8 cellular contexts compared by ENCODE assay signal in genomic region chr20:63642518-63643247, GRCh38. TPM values are rescaled to one million over a fixed set of nuclear protein-coding genes. Genes with fewer than 3 reads are reported as not detected.
DNase-seq lines count a peak whose midpoint lies in the region; ATAC-seq, FAIRE-seq and TF ChIP-seq lines count a peak whose summit lies in the region.

No MANE protein-coding gene starts in this region.

- H3K27me3 ChIP-seq in HepG2 (ENCODE audit: control insufficient read depth in 1 of 2, insufficient read depth in 2 of 2, low read length in 2 of 2) (no peaks in the 10 kb centered on the region), transverse colon (no peaks in the 10 kb centered on the region), adrenal gland (no peaks in the 10 kb centered on the region)

- peaks cover 15% of the 10 kb centered on the region for H3K4me1 ChIP-seq in HepG2 (ENCODE audit: insufficient read depth, low read length)
- peaks cover 6 to 15% (median 11%) of the 10 kb centered on the region in 4 donors for H3K4me1 ChIP-seq in transverse colon
- H3K4me1 ChIP-seq in adrenal gland (replicated peaks in 1 of 2): peaks cover 5 to 6% of the 10 kb centered on the region in 2 donors

- no TSS peak for BruUV-seq in HepG2 (replicated peaks; lab: Mats Ljungman, UMichigan)

- TF ChIP-seq POLR2A in HepG2 (IDR thresholded peaks at IDR 0.05; ENCODE audit: insufficient read depth in 1 of 2, low read depth in 2 of 2, low read length in 2 of 2): 0 out of 4 replicates have a peak, but pooled peaks of 1 of the 2 experiments have one; percentile 6
- TF ChIP-seq POLR2A in transverse colon (IDR thresholded peaks at IDR 0.05): no peak
- TF ChIP-seq POLR2A in adrenal gland (IDR thresholded peaks at IDR 0.05): no peak

- WGBS in HepG2 (ENCODE audit: low lambda C conversion rate): 51% methylated on average over 28 of the region's 31 CpGs
- 25 to 60% methylated on average over 1 to 29 of the region's 31 CpGs for WGBS in transverse colon (ENCODE audit: low coverage in 1 of 2), 2 donors
- WGBS in adrenal gland, 4 donors: 42 to 77% (median 61%) methylated on average over 11 to 31 of the region's 31 CpGs

- H3K79me2 ChIP-seq in HepG2 (ENCODE audit: insufficient read depth, low read length): no peaks in the 10 kb centered on the region

- no peak for TF ChIP-seq RAD21 in HepG2 (CRISPR knock-in tag; IDR thresholded peaks at IDR 0.05)

- H3K4me2 ChIP-seq in HepG2 (ENCODE audit: low read depth, low read length): peak overlapping the region; percentile 96

- DNase-seq in activated naive CD4-positive, alpha-beta T cell treated with Interleukin-2 at 50 U/mL for 16 hours: no peak
- no peak for DNase-seq in activated T-helper 1 cell treated with anti-CD3 and anti-CD28 coated beads, Interleukin-12 subunit alpha, Interleukin-12 subunit beta, Interleukin-2, Interleukin-4 antibody, amounts not matched to agents 30 ng/mL and 10 ng/mL and 1 ng/mL, durations not matched to agents 14 hours and 24 hours and 36 hours (ENCODE audit: low spot score)
- DNase-seq in HepG2 (ENCODE audit: low spot score): no peak
- peak; percentile 29 for DNase-seq in transverse colon
- DNase-seq in HuH-7.5 (ENCODE audit: low spot score): no peak
- DNase-seq in adrenal gland: no peak

- in situ Hi-C loops in HepG2 (cut with HindIII; ENCODE audit: extremely low pct_ligation_motif_present, low pct_unique_long_range_greater_than_20kb) (no loop called here), transverse colon (cut with MboI; ENCODE audit: low pct_ligation_motif_present in 1 of 4, low pct_unique_long_range_greater_than_20kb in 1 of 4, low sequenced_read_pairs in 3 of 4) (loop anchor here in 1 of 4 donors (25.0 kb wide), 1 partner anchor 105 kb away; the partner anchor contains the start of genes PTK6 and SRMS)

- peak overlapping the region; percentile 49 to 81 (median 63) for H3K4me3 ChIP-seq in HepG2 (replicated peaks in 1 of 3; ENCODE audit: insufficient read depth in 1 of 3, low read depth in 2 of 3, low read length in 3 of 3)
- H3K4me3 ChIP-seq in transverse colon: peak overlapping the region; percentile 21 to 63 (median 42)
- peak overlapping the region in 1 of 4 donors; percentile 66 for H3K4me3 ChIP-seq in adrenal gland

- TF ChIP-seq CTCF in HepG2 (CRISPR knock-in tag; IDR thresholded peaks at IDR 0.05) (no peak), transverse colon (IDR thresholded peaks at IDR 0.05) (no peak), adrenal gland (IDR thresholded peaks at IDR 0.05) (no peak)

- no peaks in the 10 kb centered on the region for H3K36me3 Mint-ChIP-seq in activated naive CD4-positive, alpha-beta T cell treated with anti-CD3 and anti-CD28 coated beads, Interleukin-2, amount 50 U/mL, for 24 hours
- peaks cover 4% of the 10 kb centered on the region for H3K36me3 Mint-ChIP-seq in activated T-helper 1 cell treated with anti-CD3 and anti-CD28 coated beads, Interleukin-12 subunit alpha, Interleukin-12 subunit beta, Interleukin-2, Interleukin-4 antibody, amounts not matched to agents 30 ng/mL and 10 ng/mL and 1 ng/mL, durations not matched to agents 14 hours and 24 hours and 36 hours (ENCODE audit: low read depth)

- peak overlapping the region; percentile 68 for H3K9ac ChIP-seq in HepG2 (ENCODE audit: insufficient read depth, low read depth, low read length)

- intact Hi-C loops in activated T-helper 1 cell treated with anti-CD3 and anti-CD28 coated beads, Interleukin-12 subunit alpha, Interleukin-12 subunit beta, Interleukin-2, Interleukin-4 antibody, amounts not matched to agents 30 ng/mL and 10 ng/mL and 1 ng/mL, durations not matched to agents 14 hours and 24 hours and 36 hours (cut with micrococcal nuclease): loop anchor here (5.0 kb wide), 1 partner anchor 425 kb away; no protein-coding TSS in a partner anchor
- intact Hi-C loops in HepG2 (cut with micrococcal nuclease; ENCODE audit: unreplicated experiment) (no loop called here), transverse colon (cut with DNase I; ENCODE audit: low total_unique reads) (no loop called here), adrenal gland (cut with DNase I) (no loop called here)

- no peak for FAIRE-seq in HepG2 (lab: Jason Lieb, UNC)

- CTCF ChIA-PET in HepG2 (lab: Yijun Ruan, JAX; ENCODE audit: low intra/inter-chr PET ratio, low total read pairs): no interaction called here

- TF ChIP-seq EP300 in HepG2 (IDR thresholded peaks at IDR 0.05; ENCODE audit: low read depth in 2 of 2, low read length in 2 of 2): no peak
- TF ChIP-seq EP300 in HepG2 (CRISPR knock-in tag; IDR thresholded peaks at IDR 0.05; ENCODE audit: borderline replicate concordance): no peak
- no peak for TF ChIP-seq EP300 in transverse colon (IDR thresholded peaks at IDR 0.05; ENCODE audit: low read depth)

- H3K36me3 ChIP-seq in HepG2 (replicated peaks in 1 of 2; ENCODE audit: control insufficient read depth in 1 of 2, insufficient read depth in 2 of 2, low read length in 2 of 2): no peaks in the 10 kb centered on the region; a peak in 1 of 5 replicates
- no peaks in the 10 kb centered on the region for H3K36me3 ChIP-seq in transverse colon
- no peaks in the 10 kb centered on the region for H3K36me3 ChIP-seq in adrenal gland (replicated peaks in 1 of 2)

- H3K4me3 Mint-ChIP-seq in activated naive CD4-positive, alpha-beta T cell treated with anti-CD3 and anti-CD28 coated beads, Interleukin-2, amount 50 U/mL, for 24 hours: peak overlapping the region; percentile 57
- peak overlapping the region; percentile 82 for H3K4me3 Mint-ChIP-seq in activated T-helper 1 cell treated with anti-CD3 and anti-CD28 coated beads, Interleukin-12 subunit alpha, Interleukin-12 subunit beta, Interleukin-2, Interleukin-4 antibody, amounts not matched to agents 30 ng/mL and 10 ng/mL and 1 ng/mL, durations not matched to agents 14 hours and 24 hours and 36 hours

- peak; percentile 1; the same call in 2 of the 3 replicates for ATAC-seq in HepG2
- ATAC-seq in HG02763 (IDR thresholded peaks at IDR 0.05; ENCODE audit: unreplicated experiment): no peak

- H4K20me1 ChIP-seq in HepG2 (ENCODE audit: insufficient read depth, low read length): no peaks in the 10 kb centered on the region

- POLR2A ChIA-PET in HepG2 (lab: Yijun Ruan, JAX): interaction anchor here (0.5 to 3.3 kb wide), 17 partner anchors 9 to 426 kb away, joined by 3 to 58 read pairs (median 6); partner anchors contain the start of genes GMEB2, RTEL1, SLC2A4RG and STMN3

- H3K27me3 Mint-ChIP-seq in activated naive CD4-positive, alpha-beta T cell treated with anti-CD3 and anti-CD28 coated beads, Interleukin-2, amount 50 U/mL, for 24 hours: no peaks in the 10 kb centered on the region
- peaks cover 7% of the 10 kb centered on the region for H3K27me3 Mint-ChIP-seq in activated T-helper 1 cell treated with anti-CD3 and anti-CD28 coated beads, Interleukin-12 subunit alpha, Interleukin-12 subunit beta, Interleukin-2, Interleukin-4 antibody, amounts not matched to agents 30 ng/mL and 10 ng/mL and 1 ng/mL, durations not matched to agents 14 hours and 24 hours and 36 hours (ENCODE audit: insufficient read depth)

- no peak overlapping the region for H3K27ac Mint-ChIP-seq in activated naive CD4-positive, alpha-beta T cell treated with anti-CD3 and anti-CD28 coated beads, Interleukin-2, amount 50 U/mL, for 24 hours
- H3K27ac Mint-ChIP-seq in activated T-helper 1 cell treated with anti-CD3 and anti-CD28 coated beads, Interleukin-12 subunit alpha, Interleukin-12 subunit beta, Interleukin-2, Interleukin-4 antibody, amounts not matched to agents 30 ng/mL and 10 ng/mL and 1 ng/mL, durations not matched to agents 14 hours and 24 hours and 36 hours: peak overlapping the region; percentile 48

- H2AFZ ChIP-seq in HepG2 (ENCODE audit: low read length): no peak overlapping the region

- H3K9me3 ChIP-seq in HepG2 (ENCODE audit: low read length) (no peaks in the 10 kb centered on the region), transverse colon (no peaks in the 10 kb centered on the region), adrenal gland (replicated peaks in 1 of 3) (no peaks in the 10 kb centered on the region)

- H3K27ac ChIP-seq in HepG2 (ENCODE audit: extremely low read length, insufficient read depth, low read length) (peak overlapping the region; percentile 56), transverse colon (peak overlapping the region; percentile 77 to 84 (median 81)), adrenal gland (peak overlapping the region in 1 of 5 donors; percentile 94)

- H3K4me1 Mint-ChIP-seq in activated naive CD4-positive, alpha-beta T cell treated with anti-CD3 and anti-CD28 coated beads, Interleukin-2, amount 50 U/mL, for 24 hours: peaks cover 24% of the 10 kb centered on the region
- H3K4me1 Mint-ChIP-seq in activated T-helper 1 cell treated with anti-CD3 and anti-CD28 coated beads, Interleukin-12 subunit alpha, Interleukin-12 subunit beta, Interleukin-2, Interleukin-4 antibody, amounts not matched to agents 30 ng/mL and 10 ng/mL and 1 ng/mL, durations not matched to agents 14 hours and 24 hours and 36 hours (ENCODE audit: low read depth): peaks cover 21% of the 10 kb centered on the region

- no peaks in the 10 kb centered on the region for H3K9me3 Mint-ChIP-seq in activated naive CD4-positive, alpha-beta T cell treated with anti-CD3 and anti-CD28 coated beads, Interleukin-2, amount 50 U/mL, for 24 hours
- H3K9me3 Mint-ChIP-seq in activated T-helper 1 cell treated with anti-CD3 and anti-CD28 coated beads, Interleukin-12 subunit alpha, Interleukin-12 subunit beta, Interleukin-2, Interleukin-4 antibody, amounts not matched to agents 30 ng/mL and 10 ng/mL and 1 ng/mL, durations not matched to agents 14 hours and 24 hours and 36 hours: no peaks in the 10 kb centered on the region

RNA-seq across cellular contexts. Expression of gene STMN3, which starts 10.5 kb away (rescaled TPM):
- 5.3 and 5.5 TPM in 2 replicates for total RNA-seq in activated T-helper 1 cell treated with anti-CD3 and anti-CD28 coated beads, Interleukin-12 subunit alpha, Interleukin-12 subunit beta, Interleukin-2, Interleukin-4 antibody, amounts not matched to agents 30 ng/mL and 10 ng/mL and 1 ng/mL, durations not matched to agents 14 hours and 24 hours and 36 hours
- total RNA-seq in HepG2 (2016; rRNA removed; fragmentation: Illumina TruSeq; extraction: Trizol): 28.1 and 48.3 TPM in 2 replicates
- 9.7 and 10.6 TPM in 2 replicates for total RNA-seq in HepG2 (2016; cell fraction: cytosol; rRNA removed; fragmentation: Illumina TruSeq; extraction: Trizol; ENCODE audit: low read depth)
- 26.7 and 50.6 TPM in 2 replicates for total RNA-seq in HepG2 (2016; cell fraction: insoluble cytoplasmic fraction; rRNA removed; fragmentation: Illumina TruSeq; extraction: Trizol)
- total RNA-seq in HepG2 (2016; cell fraction: membrane; rRNA removed; fragmentation: Illumina TruSeq; extraction: Trizol): 20.0 and 20.9 TPM in 2 replicates
- total RNA-seq in HepG2 (2016; cell fraction: nucleus; rRNA removed; fragmentation: Illumina TruSeq; extraction: Trizol): 36.8 and 43.1 TPM in 2 replicates
- 21.0 and 28.5 TPM in 2 replicates for polyA plus RNA-seq in HepG2 (2011; rRNA removed)
- 22.7 and 33.5 TPM in 2 replicates for polyA plus RNA-seq in HepG2 (2011; cell fraction: cytosol; rRNA removed)
- polyA plus RNA-seq in HepG2 (2011; cell fraction: nucleus; rRNA removed): 98.2 and 123 TPM in 2 replicates
- 13.1 and 18.3 TPM in 2 replicates for polyA plus RNA-seq in HepG2 (2012)
- 10.7 and 12.2 TPM in 2 replicates for polyA plus RNA-seq in HepG2 (2016; cell fraction: cytosol; fragmentation: Illumina TruSeq; extraction: Trizol; ENCODE audit: low read depth)
- polyA plus RNA-seq in HepG2 (2016; cell fraction: insoluble cytoplasmic fraction; fragmentation: Illumina TruSeq; extraction: Trizol; ENCODE audit: low read depth): 28.3 and 29.5 TPM in 2 replicates
- polyA plus RNA-seq in HepG2 (2016; cell fraction: membrane; fragmentation: Illumina TruSeq; extraction: Trizol; ENCODE audit: low read depth): 16.2 and 16.7 TPM in 2 replicates
- polyA plus RNA-seq in HepG2 (2016; cell fraction: nucleus; fragmentation: Illumina TruSeq; extraction: Trizol; ENCODE audit: insufficient read depth, low read depth): 84.0 and 90.0 TPM in 2 replicates
- 1.7 and 23.2 TPM in 2 replicates for polyA minus RNA-seq in HepG2 (2011; rRNA and poly(A)+ RNA removed; ENCODE audit: low replicate concordance)
- 8.5 and 11.0 TPM in 2 replicates for polyA minus RNA-seq in HepG2 (2011; cell fraction: cytosol; rRNA and poly(A)+ RNA removed)
- polyA minus RNA-seq in HepG2 (2011; cell fraction: nucleus; rRNA and poly(A)+ RNA removed): 3.3 and 5.6 TPM in 2 replicates
- 1 to 10 TPM in 3 of 4 donors, under 1 TPM in 1; 0.75 to 7.1 (median 4.4) TPM for total RNA-seq in transverse colon
- total RNA-seq in adrenal gland: 10 to 100 TPM; 29.2 to 85.0 (median 52.1) TPM
- polyA plus RNA-seq in adrenal gland: 100 to 1,000 TPM in 1 of 3 donors, 10 to 100 TPM in 2; 34.5 to 109 (median 72.3) TPM

RNA-seq across cellular contexts. Expression of gene RTEL1, which starts 15.4 kb away (rescaled TPM):
- total RNA-seq in activated T-helper 1 cell treated with anti-CD3 and anti-CD28 coated beads, Interleukin-12 subunit alpha, Interleukin-12 subunit beta, Interleukin-2, Interleukin-4 antibody, amounts not matched to agents 30 ng/mL and 10 ng/mL and 1 ng/mL, durations not matched to agents 14 hours and 24 hours and 36 hours: 54.4 and 55.5 TPM in 2 replicates
- total RNA-seq in HepG2 (2016; rRNA removed; fragmentation: Illumina TruSeq; extraction: Trizol) (10.9 and 21.8 TPM in 2 replicates), transverse colon (10 to 100 TPM; 18.8 to 84.9 (median 24.1) TPM), adrenal gland (100 to 1,000 TPM in 1 of 8 donors, 10 to 100 TPM in 7; 12.4 to 110 (median 32.1) TPM)
- 1.6 and 2.4 TPM in 2 replicates for total RNA-seq in HepG2 (2016; cell fraction: cytosol; rRNA removed; fragmentation: Illumina TruSeq; extraction: Trizol; ENCODE audit: low read depth)
- total RNA-seq in HepG2 (2016; cell fraction: insoluble cytoplasmic fraction; rRNA removed; fragmentation: Illumina TruSeq; extraction: Trizol): 8.3 and 23.6 TPM in 2 replicates
- total RNA-seq in HepG2 (2016; cell fraction: membrane; rRNA removed; fragmentation: Illumina TruSeq; extraction: Trizol): 4.7 and 6.3 TPM in 2 replicates
- 34.3 and 37.2 TPM in 2 replicates for total RNA-seq in HepG2 (2016; cell fraction: nucleus; rRNA removed; fragmentation: Illumina TruSeq; extraction: Trizol)
- polyA plus RNA-seq in HepG2 (2011; rRNA removed) (29.5 and 36.4 TPM in 2 replicates), adrenal gland (100 to 1,000 TPM in 1 of 3 donors, 10 to 100 TPM in 1, 1 to 10 TPM in 1; 9.4 to 109 (median 70.8) TPM)
- polyA plus RNA-seq in HepG2 (2011; cell fraction: cytosol; rRNA removed): 3.8 and 9.1 TPM in 2 replicates
- 268 and 385 TPM in 2 replicates for polyA plus RNA-seq in HepG2 (2011; cell fraction: nucleus; rRNA removed)
- polyA plus RNA-seq in HepG2 (2012): 16.7 and 17.6 TPM in 2 replicates
- polyA plus RNA-seq in HepG2 (2016; cell fraction: cytosol; fragmentation: Illumina TruSeq; extraction: Trizol; ENCODE audit: low read depth): 1.9 TPM in 2 replicates
- 8.6 and 15.7 TPM in 2 replicates for polyA plus RNA-seq in HepG2 (2016; cell fraction: insoluble cytoplasmic fraction; fragmentation: Illumina TruSeq; extraction: Trizol; ENCODE audit: low read depth)
- 4.9 and 5.5 TPM in 2 replicates for polyA plus RNA-seq in HepG2 (2016; cell fraction: membrane; fragmentation: Illumina TruSeq; extraction: Trizol; ENCODE audit: low read depth)
- 117 and 129 TPM in 2 replicates for polyA plus RNA-seq in HepG2 (2016; cell fraction: nucleus; fragmentation: Illumina TruSeq; extraction: Trizol; ENCODE audit: insufficient read depth, low read depth)
- polyA minus RNA-seq in HepG2 (2011; rRNA and poly(A)+ RNA removed; ENCODE audit: low replicate concordance): 47.6 and 86.8 TPM in 2 replicates
- 5.5 and 5.7 TPM in 2 replicates for polyA minus RNA-seq in HepG2 (2011; cell fraction: cytosol; rRNA and poly(A)+ RNA removed)
- polyA minus RNA-seq in HepG2 (2011; cell fraction: nucleus; rRNA and poly(A)+ RNA removed): 78.0 and 85.2 TPM in 2 replicates

RNA-seq across cellular contexts. Expression of gene GMEB2, which starts 15.8 kb away (rescaled TPM):
- total RNA-seq in activated T-helper 1 cell treated with anti-CD3 and anti-CD28 coated beads, Interleukin-12 subunit alpha, Interleukin-12 subunit beta, Interleukin-2, Interleukin-4 antibody, amounts not matched to agents 30 ng/mL and 10 ng/mL and 1 ng/mL, durations not matched to agents 14 hours and 24 hours and 36 hours: 13.4 and 13.7 TPM in 2 replicates
- total RNA-seq in HepG2 (2016; rRNA removed; fragmentation: Illumina TruSeq; extraction: Trizol) (11.6 and 12.4 TPM in 2 replicates), transverse colon (10 to 100 TPM in 3 of 4 donors, 1 to 10 TPM in 1; 9.0 to 20.3 (median 13.5) TPM), adrenal gland (10 to 100 TPM in 6 of 8 donors, 1 to 10 TPM in 2; 8.8 to 18.2 (median 12.5) TPM)
- total RNA-seq in HepG2 (2016; cell fraction: cytosol; rRNA removed; fragmentation: Illumina TruSeq; extraction: Trizol; ENCODE audit: low read depth): 2.2 and 2.3 TPM in 2 replicates
- 9.6 and 12.4 TPM in 2 replicates for total RNA-seq in HepG2 (2016; cell fraction: insoluble cytoplasmic fraction; rRNA removed; fragmentation: Illumina TruSeq; extraction: Trizol)
- 6.9 and 7.8 TPM in 2 replicates for total RNA-seq in HepG2 (2016; cell fraction: membrane; rRNA removed; fragmentation: Illumina TruSeq; extraction: Trizol)
- total RNA-seq in HepG2 (2016; cell fraction: nucleus; rRNA removed; fragmentation: Illumina TruSeq; extraction: Trizol): 7.8 and 10.3 TPM in 2 replicates
- polyA plus RNA-seq in HepG2 (2011; rRNA removed) (10.6 and 11.5 TPM in 2 replicates), adrenal gland (10 to 100 TPM in 2 of 3 donors, 1 to 10 TPM in 1; 4.2 to 13.9 (median 13.6) TPM)
- polyA plus RNA-seq in HepG2 (2011; cell fraction: cytosol; rRNA removed): 8.5 and 9.9 TPM in 2 replicates
- 20.2 and 24.4 TPM in 2 replicates for polyA plus RNA-seq in HepG2 (2011; cell fraction: nucleus; rRNA removed)
- 6.9 and 8.7 TPM in 2 replicates for polyA plus RNA-seq in HepG2 (2012)
- polyA plus RNA-seq in HepG2 (2016; cell fraction: cytosol; fragmentation: Illumina TruSeq; extraction: Trizol; ENCODE audit: low read depth): 1.5 TPM in 2 replicates
- 9.6 and 12.8 TPM in 2 replicates for polyA plus RNA-seq in HepG2 (2016; cell fraction: insoluble cytoplasmic fraction; fragmentation: Illumina TruSeq; extraction: Trizol; ENCODE audit: low read depth)
- polyA plus RNA-seq in HepG2 (2016; cell fraction: membrane; fragmentation: Illumina TruSeq; extraction: Trizol; ENCODE audit: low read depth): 3.9 and 4.4 TPM in 2 replicates
- 17.0 TPM in 2 replicates for polyA plus RNA-seq in HepG2 (2016; cell fraction: nucleus; fragmentation: Illumina TruSeq; extraction: Trizol; ENCODE audit: insufficient read depth, low read depth)
- polyA minus RNA-seq in HepG2 (2011; rRNA and poly(A)+ RNA removed; ENCODE audit: low replicate concordance): 9.4 and 15.1 TPM in 2 replicates
- polyA minus RNA-seq in HepG2 (2011; cell fraction: cytosol; rRNA and poly(A)+ RNA removed): 6.5 and 6.7 TPM in 2 replicates
- 5.6 and 6.2 TPM in 2 replicates for polyA minus RNA-seq in HepG2 (2011; cell fraction: nucleus; rRNA and poly(A)+ RNA removed)

RNA-seq across cellular contexts. Expression of gene TNFRSF6B, which starts 53.8 kb away (rescaled TPM):
- not detected in 2 replicates for total RNA-seq in activated T-helper 1 cell treated with anti-CD3 and anti-CD28 coated beads, Interleukin-12 subunit alpha, Interleukin-12 subunit beta, Interleukin-2, Interleukin-4 antibody, amounts not matched to agents 30 ng/mL and 10 ng/mL and 1 ng/mL, durations not matched to agents 14 hours and 24 hours and 36 hours
- total RNA-seq in HepG2 (2016; rRNA removed; fragmentation: Illumina TruSeq; extraction: Trizol): not detected in 2 replicates
- not detected in 2 replicates for total RNA-seq in HepG2 (2016; cell fraction: cytosol; rRNA removed; fragmentation: Illumina TruSeq; extraction: Trizol; ENCODE audit: low read depth)
- total RNA-seq in HepG2 (2016; cell fraction: insoluble cytoplasmic fraction; rRNA removed; fragmentation: Illumina TruSeq; extraction: Trizol): not detected in 2 replicates
- not detected in 2 replicates for total RNA-seq in HepG2 (2016; cell fraction: membrane; rRNA removed; fragmentation: Illumina TruSeq; extraction: Trizol)
- total RNA-seq in HepG2 (2016; cell fraction: nucleus; rRNA removed; fragmentation: Illumina TruSeq; extraction: Trizol): not detected in 2 replicates
- polyA plus RNA-seq in HepG2 (2011; rRNA removed): 0.24 and 0.86 TPM in 2 replicates
- 0.45 and 1.3 TPM in 2 replicates for polyA plus RNA-seq in HepG2 (2011; cell fraction: cytosol; rRNA removed)
- polyA plus RNA-seq in HepG2 (2011; cell fraction: nucleus; rRNA removed): 22.5 and 36.0 TPM in 2 replicates
- polyA plus RNA-seq in HepG2 (2012): 0.55 TPM in 1 of 2 replicates, not detected in the other
- 0.45 and 0.48 TPM in 2 replicates for polyA plus RNA-seq in HepG2 (2016; cell fraction: cytosol; fragmentation: Illumina TruSeq; extraction: Trizol; ENCODE audit: low read depth)
- 0.32 TPM in 1 of 2 replicates, not detected in the other for polyA plus RNA-seq in HepG2 (2016; cell fraction: insoluble cytoplasmic fraction; fragmentation: Illumina TruSeq; extraction: Trizol; ENCODE audit: low read depth)
- polyA plus RNA-seq in HepG2 (2016; cell fraction: membrane; fragmentation: Illumina TruSeq; extraction: Trizol; ENCODE audit: low read depth): 0.37 and 0.71 TPM in 2 replicates
- polyA plus RNA-seq in HepG2 (2016; cell fraction: nucleus; fragmentation: Illumina TruSeq; extraction: Trizol; ENCODE audit: insufficient read depth, low read depth): not detected in 2 replicates
- polyA minus RNA-seq in HepG2 (2011; rRNA and poly(A)+ RNA removed; ENCODE audit: low replicate concordance): not detected in 2 replicates
- not detected in 2 replicates for polyA minus RNA-seq in HepG2 (2011; cell fraction: cytosol; rRNA and poly(A)+ RNA removed)
- polyA minus RNA-seq in HepG2 (2011; cell fraction: nucleus; rRNA and poly(A)+ RNA removed): not detected in 2 replicates
- total RNA-seq in transverse colon: 10 to 100 TPM in 3 of 4 donors, 1 to 10 TPM in 1; 4.2 to 34.4 (median 13.6) TPM
- 1 to 10 TPM in 5 of 8 donors, under 1 TPM in 1, not detected in 2; 0.78 to 6.7 (median 2.6) TPM for total RNA-seq in adrenal gland
- 10 to 100 TPM in 2 of 3 donors, not detected in 1; 36.1 to 43.3 TPM for polyA plus RNA-seq in adrenal gland
